Comparison of ENCODE assay signal across 12 cellular contexts in genomic region chr2:131039535-131039907, GRCh38. TPM values are rescaled to one million over a fixed set of nuclear protein-coding genes. Genes with fewer than 3 reads are reported as not detected.
DNase-seq lines count a peak whose midpoint lies in the region; ATAC-seq and TF ChIP-seq lines count a peak whose summit lies in the region.
"Had no signal": no experiment of that assay in that cellular context is flagged by ENCODE, and none has a peak within 500 bp of the region (broad histone marks: within the 10 kb centered on the region; RNA-seq: fewer than 3 reads in every experiment).

No MANE protein-coding gene starts in this region.

- H4K20me1 ChIP-seq in Loucy (ENCODE audit: insufficient read depth, low read length, poor library complexity, severe bottlenecking), result no peaks in the 10 kb centered on the region

- intact Hi-C loops in lower lobe of right lung (cut with DNase I) (no loop called here), gastrocnemius medialis (cut with DNase I; ENCODE audit: low total_unique reads) (no loop called here)

- peaks cover 23% of the 10 kb centered on the region for H3K79me2 ChIP-seq in Loucy (ENCODE audit: insufficient read depth, low read length)

- H3K27me3 ChIP-seq in Loucy (ENCODE audit: insufficient read depth, low read length, poor library complexity, severe bottlenecking), result no peaks in the 10 kb centered on the region
- H3K27me3 ChIP-seq in lower lobe of right lung (ENCODE audit: low read depth), result peaks cover 27% of the 10 kb centered on the region
- no peaks in the 10 kb centered on the region for H3K27me3 ChIP-seq in gastrocnemius medialis

- no peaks in the 10 kb centered on the region for H3F3A ChIP-seq in Loucy (ENCODE audit: low read depth)

- peak; percentile 34 for DNase-seq in cerebellum (ENCODE audit: low spot score)
- DNase-seq in lower lobe of right lung, result peak; percentile 41
- no peak for DNase-seq in ecto neural progenitor cell (ENCODE audit: low spot score)
- DNase-seq in gastrocnemius medialis, result no peak
- DNase-seq in EL, result no peak
- DNase-seq: NCI-H187 treated with DMSO at 0.1 percent for 48 hours, NCI-H526 treated with DMSO at 0.1 percent for 48 hours, PC-9 had no signal

- in situ Hi-C loops in gastrocnemius medialis (cut with MboI; ENCODE audit: low sequenced_read_pairs in 4 of 4), result no loop called here

- no peak overlapping the region for H2AFZ ChIP-seq in Loucy (ENCODE audit: low read length)
- H2AFZ ChIP-seq: PC-9 had no signal

- no peaks in the 10 kb centered on the region for H3K9me2 ChIP-seq in Loucy (replicated peaks; ENCODE audit: low read depth, low read length)

- H3K27ac ChIP-seq in lower lobe of right lung (no peak overlapping the region), temporal lobe (ENCODE audit: low read depth, low read length) (peak overlapping the region; percentile 32), gastrocnemius medialis (no peak overlapping the region)
- H3K27ac ChIP-seq: PC-9 had no signal

- H3K36me3 ChIP-seq in Loucy (ENCODE audit: insufficient read depth, low read length) (no peaks in the 10 kb centered on the region), lower lobe of right lung (no peaks in the 10 kb centered on the region), gastrocnemius medialis (no peaks in the 10 kb centered on the region)

- H3K4me2 ChIP-seq in Loucy (ENCODE audit: low read depth, low read length, poor library complexity, severe bottlenecking), result peak overlapping the region; percentile 90
- H3K4me2 ChIP-seq: PC-9, smooth muscle cell had no signal

- no peak overlapping the region for H3K9ac ChIP-seq in Loucy (ENCODE audit: low read depth, low read length, poor library complexity, severe bottlenecking)

- no peaks in the 10 kb centered on the region for H3K9me3 ChIP-seq in Loucy (ENCODE audit: insufficient read depth, low read depth, low read length)
- no peaks in the 10 kb centered on the region for H3K9me3 ChIP-seq in lower lobe of right lung
- no peaks in the 10 kb centered on the region for H3K9me3 ChIP-seq in gastrocnemius medialis

- TF ChIP-seq CTCF in Loucy (conservative IDR thresholded peaks at IDR 0.05; ENCODE audit: low read length) (no peak), lower lobe of right lung (IDR thresholded peaks at IDR 0.05) (no peak), gastrocnemius medialis (IDR thresholded peaks at IDR 0.05 in 4 of 5, conservative IDR thresholded peaks at IDR 0.05 in 1 of 5) (no peak)

- ATAC-seq in lower lobe of right lung (no peak), gastrocnemius medialis (no peak)
- ATAC-seq: WTC11 had no signal

- H3K4me1 ChIP-seq in Loucy (ENCODE audit: insufficient read depth, low read length, poor library complexity, severe bottlenecking) (peaks cover 36% of the 10 kb centered on the region), lower lobe of right lung (no peaks in the 10 kb centered on the region), gastrocnemius medialis (peaks cover 0 to 10% of the 10 kb centered on the region in 2 donors)

- TF ChIP-seq POLR2A in gastrocnemius medialis (IDR thresholded peaks at IDR 0.05), result no peak

- H3K4me3 ChIP-seq in Loucy (ENCODE audit: low read length, poor library complexity, severe bottlenecking) (no peak overlapping the region), lower lobe of right lung (no peak overlapping the region), gastrocnemius medialis (no peak overlapping the region)
- H3K4me3 ChIP-seq: PC-9, smooth muscle cell had no signal

RNA-seq across cellular contexts. Expression of gene FAM168B, which starts 53.7 kb away (rescaled TPM):
- total RNA-seq in cerebellum (105 TPM), lower lobe of right lung (74.1 TPM), temporal lobe (107 TPM), gastrocnemius medialis (100 to 1,000 TPM; 147 to 172 (median 157) TPM)

Comparison
In these comparisons a context has a peak if more than half of its experiments do, and no peak if none do; other contexts are left out.
1. DNase-seq: peak in cerebellum (single experiment) and lower lobe of right lung (single experiment); none in ecto neural progenitor cell (single experiment), gastrocnemius medialis (0 of 2) and EL (single experiment).